In the genomic region with DNA sequence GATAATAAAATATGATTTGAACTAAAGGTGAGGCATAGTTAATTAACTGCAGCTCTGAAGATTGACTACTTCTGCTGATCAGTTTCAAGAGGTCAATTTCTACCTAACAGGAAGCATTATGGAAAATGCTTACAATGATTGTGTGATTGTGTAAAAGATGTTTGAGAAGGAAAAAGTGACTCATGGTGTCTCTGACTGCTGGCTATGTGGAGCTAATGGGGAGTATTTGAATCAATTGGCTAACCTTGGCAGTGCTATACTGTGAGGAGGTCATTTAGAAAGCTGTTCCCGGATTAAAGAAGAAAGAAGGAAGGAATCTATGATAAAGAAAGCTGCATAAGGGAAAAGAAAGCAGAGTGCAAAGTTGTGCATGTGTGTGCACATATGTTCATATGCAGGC, we compare ENCODE assay signal across 22 cellular contexts.
A peak's percentile ranks its signal among the peaks of the same experiment; 100 is the strongest.
DNase-seq lines count a peak whose midpoint lies in the region; ATAC-seq, FAIRE-seq and TF ChIP-seq lines count a peak whose summit lies in the region.
"Had no signal": no experiment of that assay in that cellular context is flagged by ENCODE, and none has a peak within 500 bp of the region (broad histone marks: within the 10 kb centered on the region; RNA-seq: fewer than 3 reads in every experiment).

No MANE protein-coding gene starts in this region.

- FAIRE-seq in bronchial epithelial cell (lab: Jason Lieb, UNC) (no peak), small intestine (lab: Jason Lieb, UNC) (no peak)
- FAIRE-seq: G401.6, TTC549 had no signal

- in situ Hi-C loops in KBM-7 (cut with MboI; ENCODE audit: low pct_unique_long_range_greater_than_20kb, low sequenced_read_pairs) = no loop called here

- no peaks in the 10 kb centered on the region for H3K9me3 ChIP-seq in small intestine (ENCODE audit: control insufficient read depth, low read depth)
- H3K9me3 ChIP-seq: adrenal gland, lower lobe of right lung, right lobe of liver, transverse colon had no signal

- no peak overlapping the region for H3K4me3 ChIP-seq in bronchial epithelial cell (ENCODE audit: low read depth, low read length)
- no peak overlapping the region for H3K4me3 ChIP-seq in small intestine (ENCODE audit: low read depth in 1 of 2, low read length in 2 of 2)
- H3K4me3 ChIP-seq: adrenal gland, lower lobe of right lung, neural progenitor cell, right lobe of liver, transverse colon had no signal

- no peak for ATAC-seq in GM18511 (IDR thresholded peaks at IDR 0.05; ENCODE audit: unreplicated experiment)
- ATAC-seq: activated CD4-positive, CD25-positive, alpha-beta regulatory T cell treated with anti-CD3 and anti-CD28 coated beads, Interleukin-2, amount 50 U/mL, for 24 hours; lower lobe of right lung had no signal

- no peaks in the 10 kb centered on the region for H3K4me1 ChIP-seq in small intestine (ENCODE audit: control insufficient read depth in 2 of 2, insufficient read depth in 1 of 2, low read depth in 1 of 2, low read length in 1 of 2)
- H3K4me1 ChIP-seq: lower lobe of right lung, neural progenitor cell, right lobe of liver, transverse colon had no signal

- 50 to 61% (median 52%) methylated on average over 1 of the region's 1 CpG for WGBS in small intestine, 3 donors

- no peak overlapping the region for H3K27ac ChIP-seq in small intestine (ENCODE audit: low read depth in 1 of 2, low read length in 1 of 2)
- H3K27ac ChIP-seq: adrenal gland, lower lobe of right lung, neural progenitor cell, right lobe of liver, transverse colon had no signal

- H3K27me3 ChIP-seq in bronchial epithelial cell (ENCODE audit: control insufficient read depth, insufficient read depth, low read length) (no peaks in the 10 kb centered on the region), small intestine (ENCODE audit: control insufficient read depth in 2 of 2, insufficient read depth in 2 of 2, low read length in 2 of 2) (no peaks in the 10 kb centered on the region)
- H3K27me3 ChIP-seq: adrenal gland, neural progenitor cell, right lobe of liver, transverse colon had no signal

- no peak for TF ChIP-seq CTCF in bronchial epithelial cell (IDR thresholded peaks at IDR 0.05; ENCODE audit: insufficient read depth, low read length, severe bottlenecking)

- H3K36me3 ChIP-seq in bronchial epithelial cell (ENCODE audit: control insufficient read depth, insufficient read depth, low read length) (no peaks in the 10 kb centered on the region), small intestine (ENCODE audit: control insufficient read depth in 2 of 2, insufficient read depth in 2 of 2, low read length in 2 of 2) (no peaks in the 10 kb centered on the region)
- H3K36me3 ChIP-seq: adrenal gland, lower lobe of right lung, neural progenitor cell, right lobe of liver, transverse colon had no signal

- peak; percentile 12 for DNase-seq in NCI-H446 treated with DMSO at 0.1 percent for 48 hours (lab: John Stamatoyannopoulos, UW)
- DNase-seq in bronchial epithelial cell (ENCODE audit: low read depth) = peak; percentile 70
- DNase-seq in fibroblast of the conjunctiva (ENCODE audit: low read depth) = peak; percentile 35
- DNase-seq in small intestine = peak; percentile 18
- DNase-seq in stimulated activated CD4-positive, alpha-beta T cell treated with anti-CD3 and anti-CD28 coated beads, Interleukin-12 subunit alpha, Interleukin-12 subunit beta, amount 100 ng/mL, for 4 hours = no peak
- no peak for DNase-seq in KBM-7
- DNase-seq: activated CD4-positive, alpha-beta memory T cell treated with anti-CD3 and anti-CD28 coated beads for 36 hours; adrenal gland; caudate nucleus; CD4-positive, CD25-positive, alpha-beta regulatory T cell; lower lobe of right lung; NCI-H1105; NCI-H2029; right lobe of liver; RPMI8226; T-helper 1 cell; transverse colon had no signal

Comparison
In these comparisons a context has a peak if more than half of its experiments do, and no peak if none do; other contexts are left out.
1. DNase-seq: peak in NCI-H446 treated with DMSO at 0.1 percent for 48 hours (single experiment), bronchial epithelial cell (single experiment), fibroblast of the conjunctiva (single experiment) and small intestine (single experiment); none in stimulated activated CD4-positive, alpha-beta T cell treated with anti-CD3 and anti-CD28 coated beads, Interleukin-12 subunit alpha, Interleukin-12 subunit beta, amount 100 ng/mL, for 4 hours (single experiment) and KBM-7 (single experiment).